Comparison of ENCODE assay signal across 3 cellular contexts in genomic region chr14:104943216-104944015, GRCh38. TPM values are rescaled to one million over a fixed set of nuclear protein-coding genes. Genes with fewer than 3 reads are reported as not detected.
"Had no signal": no experiment of that assay in that cellular context is flagged by ENCODE, and none has a peak within 500 bp of the region (broad histone marks: within the 10 kb centered on the region; RNA-seq: fewer than 3 reads in every experiment).

No MANE protein-coding gene starts in this region.

RNA-seq across cellular contexts. Expression of gene PLD4, which starts 18.7 kb away (rescaled TPM):
- total RNA-seq: M059J, SJCRH30 had no signal
- polyA plus RNA-seq: K562 had no signal
